In genomic region chr5:151125421-151125820, GRCh38 we compare ENCODE assay signal across 8 cellular contexts. TPM values are rescaled to one million over a fixed set of nuclear protein-coding genes. Genes with fewer than 3 reads are reported as not detected.
DNase-seq lines count a peak whose midpoint lies in the region; ATAC-seq and TF ChIP-seq lines count a peak whose summit lies in the region.

No MANE protein-coding gene starts in this region.

- H3K9me3 ChIP-seq in stomach = no peaks in the 10 kb centered on the region
- H3K9me3 ChIP-seq in esophagus squamous epithelium = no peaks in the 10 kb centered on the region

- peak overlapping the region; percentile 59 for H3K27ac Mint-ChIP-seq in activated T-cell treated with anti-CD3 and anti-CD28 coated beads, Interleukin-2, amount 50 U/mL, for 72 hours
- H3K27ac Mint-ChIP-seq in activated naive CD8-positive, alpha-beta T cell treated with anti-CD3 and anti-CD28 coated beads for 36 hours = peak overlapping the region; percentile 93
- H3K27ac Mint-ChIP-seq in WTC11 = no peak overlapping the region

- no peaks in the 10 kb centered on the region for H3K27me3 ChIP-seq in stomach
- no peaks in the 10 kb centered on the region for H3K27me3 ChIP-seq in esophagus squamous epithelium

- peak; percentile 13 to 62 for ATAC-seq in activated T-cell treated with anti-CD3 and anti-CD28 coated beads, Interleukin-2, amount 50 U/mL, for 72 hours (replicated peaks in 1 of 2)
- ATAC-seq in WTC11 = no peak
- no peak for ATAC-seq in HG03565 (IDR thresholded peaks at IDR 0.05; ENCODE audit: unreplicated experiment)

- no peak overlapping the region for H3K4me3 ChIP-seq in NB4 (ENCODE audit: low read depth, low read length)
- H3K4me3 ChIP-seq in stomach = no peak overlapping the region
- no peak overlapping the region for H3K4me3 ChIP-seq in esophagus squamous epithelium

- peak overlapping the region in 3 of 5 donors; percentile 25 to 58 (median 38) for H3K27ac ChIP-seq in stomach
- no peak overlapping the region for H3K27ac ChIP-seq in esophagus squamous epithelium

- TF ChIP-seq POLR2A in NB4 (IDR thresholded peaks at IDR 0.05; ENCODE audit: extremely low read depth, insufficient read length) (no peak), stomach (IDR thresholded peaks at IDR 0.05) (no peak), esophagus squamous epithelium (IDR thresholded peaks at IDR 0.05) (no peak)

- no peaks in the 10 kb centered on the region for H3K27me3 Mint-ChIP-seq in activated T-cell treated with anti-CD3 and anti-CD28 coated beads, Interleukin-2, amount 50 U/mL, for 72 hours (ENCODE audit: low read depth)
- H3K27me3 Mint-ChIP-seq in activated naive CD8-positive, alpha-beta T cell treated with anti-CD3 and anti-CD28 coated beads for 36 hours = no peaks in the 10 kb centered on the region
- H3K27me3 Mint-ChIP-seq in WTC11 (ENCODE audit: low read depth) = no peaks in the 10 kb centered on the region

- CTCF ChIA-PET in WTC11 (lab: Charles Lee) = interaction anchor here (0.6 to 5.5 kb wide), 35 partner anchors 9 to 527 kb away, joined by 3 to 191 read pairs (median 6); partner anchors contain the start of genes ANXA6, CCDC69, DCTN4 and GM2A

- H3K4me1 Mint-ChIP-seq in activated T-cell treated with anti-CD3 and anti-CD28 coated beads, Interleukin-2, amount 50 U/mL, for 72 hours (ENCODE audit: low read depth) = peaks cover 62% of the 10 kb centered on the region
- H3K4me1 Mint-ChIP-seq in activated naive CD8-positive, alpha-beta T cell treated with anti-CD3 and anti-CD28 coated beads for 36 hours = peaks cover 67% of the 10 kb centered on the region
- H3K4me1 Mint-ChIP-seq in WTC11 = no peaks in the 10 kb centered on the region

- TF ChIP-seq CTCF in NB4 (IDR thresholded peaks at IDR 0.05; ENCODE audit: low read depth, low read length) (no peak), stomach (IDR thresholded peaks at IDR 0.05) (no peak), WTC11 (IDR thresholded peaks at IDR 0.05) (no peak), esophagus squamous epithelium (IDR thresholded peaks at IDR 0.05) (no peak)

- H3K4me1 ChIP-seq in stomach = peaks cover 10 to 61% (median 31%) of the 10 kb centered on the region in 4 donors
- H3K4me1 ChIP-seq in esophagus squamous epithelium = peaks cover 0 to 52% (median 3%) of the 10 kb centered on the region in 3 donors

- POLR2A ChIA-PET in WTC11 (lab: Charles Lee) = interaction anchor here (1.2 kb wide), 1 partner anchor 10 kb away, joined by 4 read pairs; no protein-coding TSS in a partner anchor

- peak overlapping the region; percentile 44 to 52 for H3K4me3 Mint-ChIP-seq in activated T-cell treated with anti-CD3 and anti-CD28 coated beads, Interleukin-2, amount 50 U/mL, for 72 hours
- peak overlapping the region; percentile 38 for H3K4me3 Mint-ChIP-seq in activated naive CD8-positive, alpha-beta T cell treated with anti-CD3 and anti-CD28 coated beads for 36 hours
- no peak overlapping the region for H3K4me3 Mint-ChIP-seq in WTC11

- DNase-seq in activated T-cell treated with anti-CD3 and anti-CD28 coated beads, Interleukin-2, amount 50 U/mL, for 72 hours = peak in 1 of 2 donors; percentile 29
- DNase-seq in activated T-cell treated with anti-CD3 and anti-CD28 coated beads, Interleukin-2, amount 50 U/mL, for 1 hour = no peak
- peak; percentile 24 for DNase-seq in NB4 (ENCODE audit: low read depth)
- DNase-seq in activated naive CD8-positive, alpha-beta T cell treated with anti-CD3 and anti-CD28 coated beads for 36 hours = no peak
- DNase-seq in stomach = no peak
- no peak for DNase-seq in WTC11 (ENCODE audit: low spot score)
- no peak for DNase-seq in esophagus squamous epithelium (lab: John Stamatoyannopoulos, UW)

- H3K36me3 Mint-ChIP-seq in activated T-cell treated with anti-CD3 and anti-CD28 coated beads, Interleukin-2, amount 50 U/mL, for 72 hours (ENCODE audit: insufficient read depth in 2 of 2) = peaks cover 14 to 35% of the 10 kb centered on the region in 2 donors
- peaks cover 65% of the 10 kb centered on the region for H3K36me3 Mint-ChIP-seq in activated naive CD8-positive, alpha-beta T cell treated with anti-CD3 and anti-CD28 coated beads for 36 hours
- H3K36me3 Mint-ChIP-seq in WTC11 = peaks cover 31% of the 10 kb centered on the region

- intact Hi-C loops in stomach (cut with DNase I; ENCODE audit: low total_unique reads) = loop anchor here (5.0 kb wide), 1 partner anchor 37 kb away; no protein-coding TSS in a partner anchor
- intact Hi-C loops in esophagus squamous epithelium (cut with DNase I) = loop anchor here (10.0 kb wide), 1 partner anchor 109 kb away; no protein-coding TSS in a partner anchor

- TF ChIP-seq EP300 in stomach (IDR thresholded peaks at IDR 0.05) = no peak

- H3K9me3 Mint-ChIP-seq in activated T-cell treated with anti-CD3 and anti-CD28 coated beads, Interleukin-2, amount 50 U/mL, for 72 hours = no peaks in the 10 kb centered on the region
- H3K9me3 Mint-ChIP-seq in activated naive CD8-positive, alpha-beta T cell treated with anti-CD3 and anti-CD28 coated beads for 36 hours = no peaks in the 10 kb centered on the region
- no peaks in the 10 kb centered on the region for H3K9me3 Mint-ChIP-seq in WTC11

- 65 to 80% (median 76%) methylated on average over 7 of the region's 7 CpGs for WGBS in stomach, 5 donors
- 53 to 63% methylated on average over 6 to 7 of the region's 7 CpGs for WGBS in esophagus squamous epithelium, 2 donors

- H3K36me3 ChIP-seq in stomach (peaks cover 57 to 96% (median 90%) of the 10 kb centered on the region in 4 donors), esophagus squamous epithelium (peaks cover 0 to 92% (median 15%) of the 10 kb centered on the region in 3 donors)

TF ChIP-seq in WTC11, 78 proteins besides CTCF, POLR2A, EP300 and RAD21:
- no peak for TF ChIP-seq NR3C1 (CRISPR knock-in tag; conservative IDR thresholded peaks at IDR 0.05; ENCODE audit: low read depth)
- no peak for TF ChIP-seq GABPB1 (CRISPR knock-in tag; IDR thresholded peaks at IDR 0.05)
- TF ChIP-seq ZNF423 (CRISPR knock-in tag; IDR thresholded peaks at IDR 0.05) = no peak
- TF ChIP-seq ATF1 (CRISPR knock-in tag; IDR thresholded peaks at IDR 0.05) = no peak
- no peak for TF ChIP-seq ZNF138 (CRISPR knock-in tag; conservative IDR thresholded peaks at IDR 0.05)
- TF ChIP-seq TP53 (CRISPR knock-in tag; IDR thresholded peaks at IDR 0.05) = no peak
- TF ChIP-seq ZNF671 (CRISPR knock-in tag; IDR thresholded peaks at IDR 0.05) = no peak
- no peak for TF ChIP-seq ZNF512 (CRISPR knock-in tag; IDR thresholded peaks at IDR 0.05; ENCODE audit: borderline replicate concordance)
- no peak for TF ChIP-seq KAT7 (CRISPR knock-in tag; IDR thresholded peaks at IDR 0.05; ENCODE audit: borderline replicate concordance)

RNA-seq across cellular contexts. Expression of gene ANXA6, which starts 32.2 kb away (rescaled TPM):
- total RNA-seq in activated T-cell treated with anti-CD3 and anti-CD28 coated beads, Interleukin-2, amount 50 U/mL, for 72 hours = 100 to 1,000 TPM; 127 to 171 TPM
- 100 to 1,000 TPM; 407 to 417 TPM for total RNA-seq in activated naive CD8-positive, alpha-beta T cell treated with anti-CD3 and anti-CD28 coated beads for 36 hours
- 100 to 1,000 TPM in 3 of 5 donors, 10 to 100 TPM in 2; 28.4 to 240 (median 133) TPM for total RNA-seq in stomach
- 100 to 1,000 TPM in 1 of 3 donors, 10 to 100 TPM in 2; 66.0 to 103 (median 73.6) TPM for polyA plus RNA-seq in stomach
- total RNA-seq in WTC11 (2021) = 92.8 to 95.4 TPM (median 92.9 TPM) in 3 replicates
- total RNA-seq in esophagus squamous epithelium = 10 to 100 TPM in 3 of 4 donors, 1 to 10 TPM in 1; 8.6 to 80.3 (median 24.9) TPM

RNA-seq across cellular contexts. Expression of gene TNIP1, which starts 44.6 kb away (rescaled TPM):
- total RNA-seq in activated T-cell treated with anti-CD3 and anti-CD28 coated beads, Interleukin-2, amount 50 U/mL, for 72 hours = 100 to 1,000 TPM; 358 to 420 TPM
- 100 to 1,000 TPM; 185 to 189 TPM for total RNA-seq in activated naive CD8-positive, alpha-beta T cell treated with anti-CD3 and anti-CD28 coated beads for 36 hours
- total RNA-seq in stomach (100 to 1,000 TPM in 3 of 5 donors, 10 to 100 TPM in 2; 67.4 to 136 (median 118) TPM), WTC11 (2021) (41.1 to 48.9 TPM (median 47.0 TPM) in 3 replicates), esophagus squamous epithelium (100 to 1,000 TPM in 1 of 4 donors, 10 to 100 TPM in 3; 55.5 to 109 (median 95.4) TPM)
- 100 to 1,000 TPM in 1 of 3 donors, 10 to 100 TPM in 2; 45.1 to 122 (median 90.8) TPM for polyA plus RNA-seq in stomach

Comparison
In these comparisons a context has a peak if more than half of its experiments do, and no peak if none do; other contexts are left out.
1. ATAC-seq: peak in activated T-cell treated with anti-CD3 and anti-CD28 coated beads, Interleukin-2, amount 50 U/mL, for 72 hours (2 of 2); none in WTC11 (single experiment) and HG03565 (single experiment).
2. H3K27ac ChIP-seq: peak in stomach (3 of 5); none in esophagus squamous epithelium (0 of 4).